ENCODE assay signal across 1 cellular context in genomic region chr10:15879663-15880062, GRCh38.
TF ChIP-seq lines count a peak whose summit lies in the region.

No MANE protein-coding gene starts in this region.

TF ChIP-seq in HEK293, 187 proteins besides CTCF, POLR2A, EP300 and RAD21 (continued from another document and continues in another):
- peak; percentile 75 for TF ChIP-seq SCRT2 (tag by site-specific recombination; IDR thresholded peaks at IDR 0.05)
- peak; percentile 98 for TF ChIP-seq ZEB2 (tag by site-specific recombination; IDR thresholded peaks at IDR 0.05)
- TF ChIP-seq ZNF561 (tag by site-specific recombination; IDR thresholded peaks at IDR 0.05; ENCODE audit: borderline replicate concordance): peak; percentile 95
- TF ChIP-seq ZNF843 (tag by site-specific recombination; IDR thresholded peaks at IDR 0.05): peak; percentile 98
- no peak for TF ChIP-seq ZNF571 (tag by site-specific recombination; IDR thresholded peaks at IDR 0.05)
- TF ChIP-seq BCL11B (tag by site-specific recombination; IDR thresholded peaks at IDR 0.05; ENCODE audit: low read depth): 0 out of 2 replicates have a peak, but pooled peaks have one; percentile 75
- TF ChIP-seq ZNF274 (IDR thresholded peaks at IDR 0.05; ENCODE audit: low read length): no peak
- no peak for TF ChIP-seq ZNF274 (tag by site-specific recombination; IDR thresholded peaks at IDR 0.05; ENCODE audit: borderline replicate concordance)
- peak; percentile 91 for TF ChIP-seq ZSCAN30 (tag by site-specific recombination; IDR thresholded peaks at IDR 0.05)
- TF ChIP-seq ZNF184 (tag by site-specific recombination; IDR thresholded peaks at IDR 0.05): peak; percentile 75
- TF ChIP-seq PRDM4 (tag by site-specific recombination; IDR thresholded peaks at IDR 0.05): peak; percentile 92
- TF ChIP-seq ZNF366 (tag by site-specific recombination; conservative IDR thresholded peaks at IDR 0.05): peak; percentile 65
- 0 out of 2 replicates have a peak, but pooled peaks have one; percentile 62 for TF ChIP-seq ZNF423 (tag by site-specific recombination; IDR thresholded peaks at IDR 0.05)
- peak; percentile 85 for TF ChIP-seq MZF1 (tag by site-specific recombination; IDR thresholded peaks at IDR 0.05; ENCODE audit: borderline replicate concordance)
- peak; percentile 76 for TF ChIP-seq ZFP69B (tag by site-specific recombination; IDR thresholded peaks at IDR 0.05)
- peak; percentile 72; the same call in 1 of the 2 replicates for TF ChIP-seq ZNF501 (tag by site-specific recombination; IDR thresholded peaks at IDR 0.05)
- peak; percentile 87 for TF ChIP-seq ZNF660 (tag by site-specific recombination; IDR thresholded peaks at IDR 0.05)
- no peak for TF ChIP-seq ZNF449 (tag by site-specific recombination; IDR thresholded peaks at IDR 0.05)
- TF ChIP-seq ZBTB21 (tag by site-specific recombination; IDR thresholded peaks at IDR 0.05): peak; percentile 93
- TF ChIP-seq ZBTB8A (tag by site-specific recombination; IDR thresholded peaks at IDR 0.05): peak; percentile 36; the same call in 1 of the 2 replicates
- TF ChIP-seq REST (tag by site-specific recombination; IDR thresholded peaks at IDR 0.05): peak; percentile 41; the same call in 1 of the 2 replicates
- TF ChIP-seq ZBTB17 (tag by site-specific recombination; IDR thresholded peaks at IDR 0.05): peak; percentile 80
- TF ChIP-seq ZNF488 (tag by site-specific recombination; IDR thresholded peaks at IDR 0.05): peak; percentile 66; the same call in 1 of the 2 replicates
- peak; percentile 53; the same call in 1 of the 2 replicates for TF ChIP-seq ZNF391 (tag by site-specific recombination; IDR thresholded peaks at IDR 0.05; ENCODE audit: borderline replicate concordance, low read depth)
- TF ChIP-seq ZSCAN23 (tag by site-specific recombination; IDR thresholded peaks at IDR 0.05): peak; percentile 50; the same call in 1 of the 2 replicates
- peak; percentile 93 for TF ChIP-seq ATF2 (tag by site-specific recombination; IDR thresholded peaks at IDR 0.05; ENCODE audit: low read depth)
- peak; percentile 93 for TF ChIP-seq OSR2 (tag by site-specific recombination; IDR thresholded peaks at IDR 0.05)
- TF ChIP-seq ZNF701 (tag by site-specific recombination; IDR thresholded peaks at IDR 0.05): no peak
- TF ChIP-seq PRDM6 (tag by site-specific recombination; IDR thresholded peaks at IDR 0.05): peak; percentile 99
- peak; percentile 68; the same call in 1 of the 2 replicates for TF ChIP-seq GLI2 (tag by site-specific recombination; IDR thresholded peaks at IDR 0.05; ENCODE audit: borderline replicate concordance, low read depth)
- peak; percentile 69; the same call in 1 of the 2 replicates for TF ChIP-seq KLF10 (tag by site-specific recombination; IDR thresholded peaks at IDR 0.05)
- peak; percentile 69 for TF ChIP-seq SCRT1 (tag by site-specific recombination; IDR thresholded peaks at IDR 0.05; ENCODE audit: borderline replicate concordance)
- peak; percentile 59; the same call in 1 of the 2 replicates for TF ChIP-seq ZNF596 (tag by site-specific recombination; IDR thresholded peaks at IDR 0.05)
- TF ChIP-seq ZNF629 (tag by site-specific recombination; IDR thresholded peaks at IDR 0.05): peak; percentile 97
- TF ChIP-seq SP7 (tag by site-specific recombination; IDR thresholded peaks at IDR 0.05): peak; percentile 87
- TF ChIP-seq ZBTB44 (tag by site-specific recombination; IDR thresholded peaks at IDR 0.05): peak; percentile 90
- TF ChIP-seq ZNF394 (tag by site-specific recombination; IDR thresholded peaks at IDR 0.05; ENCODE audit: borderline replicate concordance): peak; percentile 34; the same call in 1 of the 2 replicates
- no peak for TF ChIP-seq SETDB1 (IDR thresholded peaks at IDR 0.05; ENCODE audit: insufficient read length, low read length)
- peak; percentile 71; the same call in 1 of the 2 replicates for TF ChIP-seq ZNF558 (tag by site-specific recombination; IDR thresholded peaks at IDR 0.05)
- TF ChIP-seq ZBTB6 (tag by site-specific recombination; IDR thresholded peaks at IDR 0.05): peak; percentile 36; the same call in 1 of the 2 replicates
- TF ChIP-seq INSM2 (tag by site-specific recombination; IDR thresholded peaks at IDR 0.05): peak; percentile 93
- peak; percentile 95 for TF ChIP-seq ZNF600 (tag by site-specific recombination; IDR thresholded peaks at IDR 0.05)
